In genomic region chr6:52724406-52725121, GRCh38 we compare ENCODE assay signal across 8 cellular contexts. TPM values are rescaled to one million over a fixed set of nuclear protein-coding genes. Genes with fewer than 3 reads are reported as not detected.
DNase-seq lines count a peak whose midpoint lies in the region; ATAC-seq and TF ChIP-seq lines count a peak whose summit lies in the region.

No MANE protein-coding gene starts in this region.

- H3K36me3 ChIP-seq in iPS DF 6.9 (ENCODE audit: control insufficient read depth, insufficient read depth, low read length) (no peaks in the 10 kb centered on the region), spleen (no peaks in the 10 kb centered on the region)

- peak; percentile 99 for ATAC-seq in HG02623 (IDR thresholded peaks at IDR 0.05; ENCODE audit: unreplicated experiment)

- peak; percentile 97 for TF ChIP-seq CTCF in NB4 (IDR thresholded peaks at IDR 0.05; ENCODE audit: low read depth, low read length)
- TF ChIP-seq CTCF in astrocyte of the cerebellum (IDR thresholded peaks at IDR 0.05; ENCODE audit: low read depth, low read length, missing control alignments): peak; percentile 53
- TF ChIP-seq CTCF in spleen (IDR thresholded peaks at IDR 0.05 in 8 of 11, conservative IDR thresholded peaks at IDR 0.05 in 3 of 11): peak in 9 of 11 experiments; percentile 8 to 69 (median 41)

- TF ChIP-seq POLR2A in NB4 (IDR thresholded peaks at IDR 0.05; ENCODE audit: extremely low read depth, insufficient read length) (no peak), spleen (IDR thresholded peaks at IDR 0.05) (no peak)

- intact Hi-C loops in spleen (cut with DNase I; ENCODE audit: low total_unique reads): no loop called here

- no peak overlapping the region for H3K4me3 ChIP-seq in NB4 (ENCODE audit: low read depth, low read length)
- H3K4me3 ChIP-seq in astrocyte of the cerebellum (ENCODE audit: low read depth, low read length): no peak overlapping the region
- no peak overlapping the region for H3K4me3 ChIP-seq in iPS DF 6.9 (ENCODE audit: low read length)
- H3K4me3 ChIP-seq in spleen: no peak overlapping the region

- H3K27ac ChIP-seq in iPS DF 6.9 (ENCODE audit: low read length) (no peak overlapping the region), spleen (no peak overlapping the region)

- no CpG with 5 or more reads among the region's 13 CpGs for WGBS in iPS DF 6.9 (ENCODE audit: insufficient coverage, insufficient read length)
- WGBS in spleen, 5 donors: 74 to 81% (median 78%) methylated on average over 13 of the region's 13 CpGs

- H3K4me1 ChIP-seq in iPS DF 6.9 (ENCODE audit: control insufficient read depth, insufficient read depth, low read length): 0 out of 2 replicates have a peak, but pooled peaks cover 2% of the 10 kb centered on the region
- no peaks in the 10 kb centered on the region for H3K4me1 ChIP-seq in spleen

- peak; percentile 22 for DNase-seq in NCI-H2227 (lab: John Stamatoyannopoulos, UW; ENCODE audit: unreplicated experiment)
- DNase-seq in NCI-H2227 treated with DMSO at 0.1 percent for 48 hours (lab: John Stamatoyannopoulos, UW): no peak
- DNase-seq in NB4 (ENCODE audit: low read depth): peak; percentile 76
- peak in 4 of 5 donors; percentile 15 to 41 (median 29) for DNase-seq in T-helper 1 cell
- DNase-seq in astrocyte of the cerebellum (ENCODE audit: low read depth): peak; percentile 18
- DNase-seq in iPS DF 6.9 (ENCODE audit: low read depth, low spot score): peak; percentile 39
- peak; percentile 78 for DNase-seq in spleen

- in situ Hi-C loops in astrocyte of the cerebellum (cut with HindIII; ENCODE audit: low sequenced_read_pairs): no loop called here

- H3K9me3 ChIP-seq in iPS DF 6.9 (ENCODE audit: control insufficient read depth, insufficient read depth, low read length): no peaks in the 10 kb centered on the region
- no peaks in the 10 kb centered on the region for H3K9me3 ChIP-seq in spleen

- H3K27me3 ChIP-seq in iPS DF 6.9 (ENCODE audit: control insufficient read depth, insufficient read depth, low read length) (no peaks in the 10 kb centered on the region), spleen (replicated peaks in 1 of 7) (no peaks in the 10 kb centered on the region)

RNA-seq across cellular contexts. Expression of gene GSTA2, which starts 38.7 kb away (rescaled TPM):
- total RNA-seq in spleen: not detected
- not detected for polyA plus RNA-seq in spleen

RNA-seq across cellular contexts. Expression of gene TMEM14A, which starts 53.7 kb away (rescaled TPM):
- 10 to 100 TPM in 4 of 7 donors, 1 to 10 TPM in 3; 7.5 to 16.0 (median 11.0) TPM for total RNA-seq in spleen
- 10 to 100 TPM; 15.0 to 20.3 (median 16.6) TPM for polyA plus RNA-seq in spleen

Comparison
In these comparisons a context has a peak if more than half of its experiments do, and no peak if none do; other contexts are left out.
1. CTCF ChIP-seq: peak in every context shown above with its lines; median percentile 97 in NB4; 53 in astrocyte of the cerebellum; 41 in spleen.